Comparison of ENCODE assay signal across 17 cellular contexts in genomic region chr15:50046868-50047267, GRCh38.
A peak's percentile ranks its signal among the peaks of the same experiment; 100 is the strongest.
DNase-seq lines count a peak whose midpoint lies in the region; TF ChIP-seq lines count a peak whose summit lies in the region.
"Had no signal": no experiment of that assay in that cellular context is flagged by ENCODE, and none has a peak within 500 bp of the region (broad histone marks: within the 10 kb centered on the region; RNA-seq: fewer than 3 reads in every experiment).

No MANE protein-coding gene starts in this region.

- H3K4me1 Mint-ChIP-seq in HFFc6 (ENCODE audit: low read depth) (peaks cover 50% of the 10 kb centered on the region), endothelial cell (ENCODE audit: unreplicated experiment) (no peaks in the 10 kb centered on the region)
- peaks cover 40% of the 10 kb centered on the region for H3K4me1 Mint-ChIP-seq in activated T-helper 2 cell treated with anti-CD3 and anti-CD28 coated beads, Interferon-gamma antibody, Interleukin-2, Interleukin-4, amounts not matched to agents 10 μg/mL and 5 μg/mL and 100 μg/mL, durations not matched to agents 14 hours and 24 hours and 36 hours (ENCODE audit: low read depth)

- no peak overlapping the region for H3K4ac ChIP-seq in mesenchymal stem cell (ENCODE audit: low read depth in 1 of 2, low read length in 2 of 2)

- H2AFZ ChIP-seq in mesenchymal stem cell (ENCODE audit: low read depth, low read length): no peak overlapping the region

- WGBS in mesenchymal stem cell: no CpG with 5 or more reads among the region's 2 CpGs

- H3K23ac ChIP-seq in mesenchymal stem cell (ENCODE audit: low read length in 2 of 2): no peak overlapping the region

- no peak overlapping the region for H3K4me3 ChIP-seq in mesenchymal stem cell (ENCODE audit: insufficient read depth in 1 of 2, low read depth in 1 of 2, low read length in 2 of 2)
- H3K4me3 ChIP-seq: pancreas, skin epidermis, tibial artery had no signal

- H3K36me3 ChIP-seq in mesenchymal stem cell (ENCODE audit: control insufficient read depth in 1 of 2, insufficient read depth in 2 of 2, low read depth in 1 of 2, low read length in 2 of 2): peaks cover 0 to 4% of the 10 kb centered on the region in 2 experiments
- H3K36me3 ChIP-seq: pancreas had no signal

- no peak for TF ChIP-seq CTCF in HFFc6 (IDR thresholded peaks at IDR 0.05)
- TF ChIP-seq CTCF in endothelial cell (IDR thresholded peaks at IDR 0.05; ENCODE audit: unreplicated experiment): no peak

- no peaks in the 10 kb centered on the region for H3K4me1 ChIP-seq in mesenchymal stem cell (ENCODE audit: control insufficient read depth, insufficient read depth, low read depth, low read length)

- H4K91ac ChIP-seq in mesenchymal stem cell (ENCODE audit: low read length): no peak overlapping the region

- H3K27me3 ChIP-seq in mesenchymal stem cell (ENCODE audit: control insufficient read depth in 1 of 2, insufficient read depth in 1 of 2, low read length in 2 of 2): no peaks in the 10 kb centered on the region
- H3K27me3 ChIP-seq: pancreas, tibial artery had no signal

- H2BK15ac ChIP-seq in mesenchymal stem cell (ENCODE audit: low read depth, poor library complexity, severe bottlenecking): no peak overlapping the region

- H4K8ac ChIP-seq in mesenchymal stem cell (ENCODE audit: low read length): no peak overlapping the region

- H3K18ac ChIP-seq in mesenchymal stem cell (ENCODE audit: low read depth in 1 of 2, low read length in 2 of 2): no peak overlapping the region

- H3K9me3 ChIP-seq in mesenchymal stem cell (ENCODE audit: control insufficient read depth, low read length): peaks cover 14% of the 10 kb centered on the region
- H3K9me3 ChIP-seq: pancreas had no signal

- H3K27ac Mint-ChIP-seq in HFFc6 (no peak overlapping the region), endothelial cell (ENCODE audit: unreplicated experiment) (no peak overlapping the region)
- H3K27ac Mint-ChIP-seq in activated T-helper 2 cell treated with anti-CD3 and anti-CD28 coated beads, Interferon-gamma antibody, Interleukin-2, Interleukin-4, amounts not matched to agents 10 μg/mL and 5 μg/mL and 100 μg/mL, durations not matched to agents 14 hours and 24 hours and 36 hours: peak overlapping the region; percentile 79
- H3K27ac Mint-ChIP-seq: activated naive CD4-positive, alpha-beta T cell treated with anti-CD3 and anti-CD28 coated beads, Interleukin-2, amount 10 ng/mL, durations not matched to agents 7 days and 5 days had no signal

- H2BK120ac ChIP-seq in mesenchymal stem cell (ENCODE audit: low read depth, low read length): no peak overlapping the region

- peak overlapping the region; percentile 32 for H3K9ac ChIP-seq in mesenchymal stem cell (ENCODE audit: low read length)

- no peak overlapping the region for H3K4me2 ChIP-seq in mesenchymal stem cell (ENCODE audit: low read length, poor library complexity, severe bottlenecking)

- no peak overlapping the region for H3K14ac ChIP-seq in mesenchymal stem cell (ENCODE audit: low read length in 2 of 2)

- DNase-seq in GM03348 (ENCODE audit: low spot score): peak; percentile 26
- peak; percentile 28 for DNase-seq in HFFc6
- DNase-seq in activated T-helper 2 cell treated with anti-CD3 and anti-CD28 coated beads, Interferon-gamma antibody, Interleukin-2, Interleukin-4, amounts not matched to agents 10 μg/mL and 5 μg/mL and 100 μg/mL, durations not matched to agents 14 hours and 24 hours and 36 hours (ENCODE audit: low spot score): no peak
- peak; percentile 29 for DNase-seq in mesenchymal stem cell
- DNase-seq in endothelial cell (ENCODE audit: low spot score): no peak
- DNase-seq in NCI-H2107 (lab: John Stamatoyannopoulos, UW): no peak
- no peak for DNase-seq in glomerular visceral epithelial cell (ENCODE audit: extremely low spot score)
- DNase-seq in HuH-7.5 (ENCODE audit: low spot score): no peak
- DNase-seq: activated naive CD4-positive, alpha-beta T cell treated with anti-CD3 and anti-CD28 coated beads, Interleukin-2, amount 10 ng/mL, durations not matched to agents 7 days and 5 days; effector CD4-positive, alpha-beta T cell; left colon; NCI-H2081 treated with DMSO at 0.1 percent for 48 hours; NCI-H526; pancreas; stimulated activated CD4-positive, alpha-beta T cell treated with anti-CD3 and anti-CD28 coated beads, Interleukin-4, amount 100 ng/mL, for 4 hours; tibial artery had no signal

- H3K36me3 Mint-ChIP-seq in HFFc6 (ENCODE audit: low read depth) (peaks cover 26% of the 10 kb centered on the region), endothelial cell (ENCODE audit: low read depth, unreplicated experiment) (peaks cover 32% of the 10 kb centered on the region)
- peaks cover 70% of the 10 kb centered on the region for H3K36me3 Mint-ChIP-seq in activated T-helper 2 cell treated with anti-CD3 and anti-CD28 coated beads, Interferon-gamma antibody, Interleukin-2, Interleukin-4, amounts not matched to agents 10 μg/mL and 5 μg/mL and 100 μg/mL, durations not matched to agents 14 hours and 24 hours and 36 hours (ENCODE audit: low read depth)
- H3K36me3 Mint-ChIP-seq: activated naive CD4-positive, alpha-beta T cell treated with anti-CD3 and anti-CD28 coated beads, Interleukin-2, amount 10 ng/mL, durations not matched to agents 7 days and 5 days had no signal

- no peaks in the 10 kb centered on the region for H3K27me3 Mint-ChIP-seq in HFFc6 (ENCODE audit: insufficient read depth)
- no peaks in the 10 kb centered on the region for H3K27me3 Mint-ChIP-seq in activated T-helper 2 cell treated with anti-CD3 and anti-CD28 coated beads, Interferon-gamma antibody, Interleukin-2, Interleukin-4, amounts not matched to agents 10 μg/mL and 5 μg/mL and 100 μg/mL, durations not matched to agents 14 hours and 24 hours and 36 hours (ENCODE audit: low read depth)
- no peaks in the 10 kb centered on the region for H3K27me3 Mint-ChIP-seq in endothelial cell (ENCODE audit: unreplicated experiment)
- H3K27me3 Mint-ChIP-seq: activated naive CD4-positive, alpha-beta T cell treated with anti-CD3 and anti-CD28 coated beads, Interleukin-2, amount 10 ng/mL, durations not matched to agents 7 days and 5 days had no signal

- no peaks in the 10 kb centered on the region for H3K79me1 ChIP-seq in mesenchymal stem cell (replicated peaks; ENCODE audit: low read length, poor library complexity, severe bottlenecking)

- peaks cover 13% of the 10 kb centered on the region for H3K9me3 Mint-ChIP-seq in HFFc6
- peaks cover 25% of the 10 kb centered on the region for H3K9me3 Mint-ChIP-seq in activated T-helper 2 cell treated with anti-CD3 and anti-CD28 coated beads, Interferon-gamma antibody, Interleukin-2, Interleukin-4, amounts not matched to agents 10 μg/mL and 5 μg/mL and 100 μg/mL, durations not matched to agents 14 hours and 24 hours and 36 hours
- peaks cover 10% of the 10 kb centered on the region for H3K9me3 Mint-ChIP-seq in endothelial cell (ENCODE audit: unreplicated experiment)

- no peak overlapping the region for H2BK12ac ChIP-seq in mesenchymal stem cell (ENCODE audit: low read length in 2 of 2)

- no peak overlapping the region for H2BK5ac ChIP-seq in mesenchymal stem cell (ENCODE audit: low read depth, low read length, poor library complexity, severe bottlenecking)

- H3K27ac ChIP-seq in mesenchymal stem cell (ENCODE audit: low read length, poor library complexity, severe bottlenecking): no peak overlapping the region
- H3K27ac ChIP-seq: pancreas, skin epidermis, tibial artery had no signal

- H3K4me3 Mint-ChIP-seq in HFFc6 (no peak overlapping the region), endothelial cell (ENCODE audit: unreplicated experiment) (no peak overlapping the region)
- H3K4me3 Mint-ChIP-seq in activated T-helper 2 cell treated with anti-CD3 and anti-CD28 coated beads, Interferon-gamma antibody, Interleukin-2, Interleukin-4, amounts not matched to agents 10 μg/mL and 5 μg/mL and 100 μg/mL, durations not matched to agents 14 hours and 24 hours and 36 hours (ENCODE audit: low read depth): no peak overlapping the region
- H3K4me3 Mint-ChIP-seq: activated naive CD4-positive, alpha-beta T cell treated with anti-CD3 and anti-CD28 coated beads, Interleukin-2, amount 10 ng/mL, durations not matched to agents 7 days and 5 days had no signal

- intact Hi-C loops in activated T-helper 2 cell treated with anti-CD3 and anti-CD28 coated beads, Interferon-gamma antibody, Interleukin-2, Interleukin-4, amounts not matched to agents 10 μg/mL and 5 μg/mL and 100 μg/mL, durations not matched to agents 14 hours and 24 hours and 36 hours (cut with micrococcal nuclease): loop anchor here (1.0 to 2.0 kb wide), 3 partner anchors 20 to 88 kb away; no protein-coding TSS in a partner anchor

- H2AK5ac ChIP-seq in mesenchymal stem cell (ENCODE audit: low read length, severe bottlenecking): no peak overlapping the region

Comparison
In these comparisons a context has a peak if more than half of its experiments do, and no peak if none do; other contexts are left out.
1. DNase-seq: peak in GM03348 (single experiment), HFFc6 (single experiment) and mesenchymal stem cell (single experiment); none in activated T-helper 2 cell treated with anti-CD3 and anti-CD28 coated beads, Interferon-gamma antibody, Interleukin-2, Interleukin-4, amounts not matched to agents 10 μg/mL and 5 μg/mL and 100 μg/mL, durations not matched to agents 14 hours and 24 hours and 36 hours (single experiment), endothelial cell (single experiment), NCI-H2107 (single experiment), glomerular visceral epithelial cell (single experiment) and HuH-7.5 (single experiment).